In genomic region chr1:20029178-20029912, GRCh38 we compare ENCODE assay signal across 1 cellular context.
TF ChIP-seq lines count a peak whose summit lies in the region.

No MANE protein-coding gene starts in this region.

TF ChIP-seq in K562, 482 proteins besides CTCF, POLR2A, EP300 and RAD21 (continued from another document and continues in another):
- peak; percentile 41 for TF ChIP-seq CBFA2T2 (conservative IDR thresholded peaks at IDR 0.05)
- TF ChIP-seq, protein P1, sequence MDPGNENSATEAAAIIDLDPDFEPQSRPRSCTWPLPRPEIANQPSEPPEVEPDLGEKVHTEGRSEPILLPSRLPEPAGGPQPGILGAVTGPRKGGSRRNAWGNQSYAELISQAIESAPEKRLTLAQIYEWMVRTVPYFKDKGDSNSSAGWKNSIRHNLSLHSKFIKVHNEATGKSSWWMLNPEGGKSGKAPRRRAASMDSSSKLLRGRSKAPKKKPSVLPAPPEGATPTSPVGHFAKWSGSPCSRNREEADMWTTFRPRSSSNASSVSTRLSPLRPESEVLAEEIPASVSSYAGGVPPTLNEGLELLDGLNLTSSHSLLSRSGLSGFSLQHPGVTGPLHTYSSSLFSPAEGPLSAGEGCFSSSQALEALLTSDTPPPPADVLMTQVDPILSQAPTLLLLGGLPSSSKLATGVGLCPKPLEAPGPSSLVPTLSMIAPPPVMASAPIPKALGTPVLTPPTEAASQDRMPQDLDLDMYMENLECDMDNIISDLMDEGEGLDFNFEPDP (CRISPR knock-in tag; IDR thresholded peaks at IDR 0.05) = no peak
- peak; percentile 43 for TF ChIP-seq TCF3 (CRISPR knock-in tag; IDR thresholded peaks at IDR 0.05)
- TF ChIP-seq, protein P2, sequence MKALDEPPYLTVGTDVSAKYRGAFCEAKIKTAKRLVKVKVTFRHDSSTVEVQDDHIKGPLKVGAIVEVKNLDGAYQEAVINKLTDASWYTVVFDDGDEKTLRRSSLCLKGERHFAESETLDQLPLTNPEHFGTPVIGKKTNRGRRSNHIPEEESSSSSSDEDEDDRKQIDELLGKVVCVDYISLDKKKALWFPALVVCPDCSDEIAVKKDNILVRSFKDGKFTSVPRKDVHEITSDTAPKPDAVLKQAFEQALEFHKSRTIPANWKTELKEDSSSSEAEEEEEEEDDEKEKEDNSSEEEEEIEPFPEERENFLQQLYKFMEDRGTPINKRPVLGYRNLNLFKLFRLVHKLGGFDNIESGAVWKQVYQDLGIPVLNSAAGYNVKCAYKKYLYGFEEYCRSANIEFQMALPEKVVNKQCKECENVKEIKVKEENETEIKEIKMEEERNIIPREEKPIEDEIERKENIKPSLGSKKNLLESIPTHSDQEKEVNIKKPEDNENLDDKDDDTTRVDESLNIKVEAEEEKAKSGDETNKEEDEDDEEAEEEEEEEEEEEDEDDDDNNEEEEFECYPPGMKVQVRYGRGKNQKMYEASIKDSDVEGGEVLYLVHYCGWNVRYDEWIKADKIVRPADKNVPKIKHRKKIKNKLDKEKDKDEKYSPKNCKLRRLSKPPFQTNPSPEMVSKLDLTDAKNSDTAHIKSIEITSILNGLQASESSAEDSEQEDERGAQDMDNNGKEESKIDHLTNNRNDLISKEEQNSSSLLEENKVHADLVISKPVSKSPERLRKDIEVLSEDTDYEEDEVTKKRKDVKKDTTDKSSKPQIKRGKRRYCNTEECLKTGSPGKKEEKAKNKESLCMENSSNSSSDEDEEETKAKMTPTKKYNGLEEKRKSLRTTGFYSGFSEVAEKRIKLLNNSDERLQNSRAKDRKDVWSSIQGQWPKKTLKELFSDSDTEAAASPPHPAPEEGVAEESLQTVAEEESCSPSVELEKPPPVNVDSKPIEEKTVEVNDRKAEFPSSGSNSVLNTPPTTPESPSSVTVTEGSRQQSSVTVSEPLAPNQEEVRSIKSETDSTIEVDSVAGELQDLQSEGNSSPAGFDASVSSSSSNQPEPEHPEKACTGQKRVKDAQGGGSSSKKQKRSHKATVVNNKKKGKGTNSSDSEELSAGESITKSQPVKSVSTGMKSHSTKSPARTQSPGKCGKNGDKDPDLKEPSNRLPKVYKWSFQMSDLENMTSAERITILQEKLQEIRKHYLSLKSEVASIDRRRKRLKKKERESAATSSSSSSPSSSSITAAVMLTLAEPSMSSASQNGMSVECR (CRISPR knock-in tag; IDR thresholded peaks at IDR 0.05) = no peak
- TF ChIP-seq, protein P3, sequence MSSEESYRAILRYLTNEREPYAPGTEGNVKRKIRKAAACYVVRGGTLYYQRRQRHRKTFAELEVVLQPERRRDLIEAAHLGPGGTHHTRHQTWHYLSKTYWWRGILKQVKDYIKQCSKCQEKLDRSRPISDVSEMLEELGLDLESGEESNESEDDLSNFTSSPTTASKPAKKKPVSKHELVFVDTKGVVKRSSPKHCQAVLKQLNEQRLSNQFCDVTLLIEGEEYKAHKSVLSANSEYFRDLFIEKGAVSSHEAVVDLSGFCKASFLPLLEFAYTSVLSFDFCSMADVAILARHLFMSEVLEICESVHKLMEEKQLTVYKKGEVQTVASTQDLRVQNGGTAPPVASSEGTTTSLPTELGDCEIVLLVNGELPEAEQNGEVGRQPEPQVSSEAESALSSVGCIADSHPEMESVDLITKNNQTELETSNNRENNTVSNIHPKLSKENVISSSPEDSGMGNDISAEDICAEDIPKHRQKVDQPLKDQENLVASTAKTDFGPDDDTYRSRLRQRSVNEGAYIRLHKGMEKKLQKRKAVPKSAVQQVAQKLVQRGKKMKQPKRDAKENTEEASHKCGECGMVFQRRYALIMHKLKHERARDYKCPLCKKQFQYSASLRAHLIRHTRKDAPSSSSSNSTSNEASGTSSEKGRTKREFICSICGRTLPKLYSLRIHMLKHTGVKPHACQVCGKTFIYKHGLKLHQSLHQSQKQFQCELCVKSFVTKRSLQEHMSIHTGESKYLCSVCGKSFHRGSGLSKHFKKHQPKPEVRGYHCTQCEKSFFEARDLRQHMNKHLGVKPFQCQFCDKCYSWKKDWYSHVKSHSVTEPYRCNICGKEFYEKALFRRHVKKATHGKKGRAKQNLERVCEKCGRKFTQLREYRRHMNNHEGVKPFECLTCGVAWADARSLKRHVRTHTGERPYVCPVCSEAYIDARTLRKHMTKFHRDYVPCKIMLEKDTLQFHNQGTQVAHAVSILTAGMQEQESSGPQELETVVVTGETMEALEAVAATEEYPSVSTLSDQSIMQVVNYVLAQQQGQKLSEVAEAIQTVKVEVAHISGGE (CRISPR knock-in tag; IDR thresholded peaks at IDR 0.05) = peak in 1 of 3 experiments; percentile 86; a peak in 2 of 6 replicates
- TF ChIP-seq, protein P4, sequence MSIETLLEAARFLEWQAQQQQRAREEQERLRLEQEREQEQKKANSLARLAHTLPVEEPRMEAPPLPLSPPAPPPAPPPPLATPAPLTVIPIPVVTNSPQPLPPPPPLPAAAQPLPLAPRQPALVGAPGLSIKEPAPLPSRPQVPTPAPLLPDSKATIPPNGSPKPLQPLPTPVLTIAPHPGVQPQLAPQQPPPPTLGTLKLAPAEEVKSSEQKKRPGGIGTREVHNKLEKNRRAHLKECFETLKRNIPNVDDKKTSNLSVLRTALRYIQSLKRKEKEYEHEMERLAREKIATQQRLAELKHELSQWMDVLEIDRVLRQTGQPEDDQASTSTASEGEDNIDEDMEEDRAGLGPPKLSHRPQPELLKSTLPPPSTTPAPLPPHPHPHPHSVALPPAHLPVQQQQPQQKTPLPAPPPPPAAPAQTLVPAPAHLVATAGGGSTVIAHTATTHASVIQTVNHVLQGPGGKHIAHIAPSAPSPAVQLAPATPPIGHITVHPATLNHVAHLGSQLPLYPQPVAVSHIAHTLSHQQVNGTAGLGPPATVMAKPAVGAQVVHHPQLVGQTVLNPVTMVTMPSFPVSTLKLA (conservative IDR thresholded peaks at IDR 0.05) = no peak
- TF ChIP-seq BDP1 (IDR thresholded peaks at IDR 0.05; ENCODE audit: insufficient read depth, insufficient read length) = no peak
- TF ChIP-seq VEZF1 (CRISPR knock-in tag; IDR thresholded peaks at IDR 0.05) = no peak
- TF ChIP-seq, protein P5, sequence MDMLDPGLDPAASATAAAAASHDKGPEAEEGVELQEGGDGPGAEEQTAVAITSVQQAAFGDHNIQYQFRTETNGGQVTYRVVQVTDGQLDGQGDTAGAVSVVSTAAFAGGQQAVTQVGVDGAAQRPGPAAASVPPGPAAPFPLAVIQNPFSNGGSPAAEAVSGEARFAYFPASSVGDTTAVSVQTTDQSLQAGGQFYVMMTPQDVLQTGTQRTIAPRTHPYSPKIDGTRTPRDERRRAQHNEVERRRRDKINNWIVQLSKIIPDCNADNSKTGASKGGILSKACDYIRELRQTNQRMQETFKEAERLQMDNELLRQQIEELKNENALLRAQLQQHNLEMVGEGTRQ (CRISPR knock-in tag; IDR thresholded peaks at IDR 0.05) = no peak
- TF ChIP-seq SOX6 (IDR thresholded peaks at IDR 0.05) = no peak
- TF ChIP-seq, protein P6, sequence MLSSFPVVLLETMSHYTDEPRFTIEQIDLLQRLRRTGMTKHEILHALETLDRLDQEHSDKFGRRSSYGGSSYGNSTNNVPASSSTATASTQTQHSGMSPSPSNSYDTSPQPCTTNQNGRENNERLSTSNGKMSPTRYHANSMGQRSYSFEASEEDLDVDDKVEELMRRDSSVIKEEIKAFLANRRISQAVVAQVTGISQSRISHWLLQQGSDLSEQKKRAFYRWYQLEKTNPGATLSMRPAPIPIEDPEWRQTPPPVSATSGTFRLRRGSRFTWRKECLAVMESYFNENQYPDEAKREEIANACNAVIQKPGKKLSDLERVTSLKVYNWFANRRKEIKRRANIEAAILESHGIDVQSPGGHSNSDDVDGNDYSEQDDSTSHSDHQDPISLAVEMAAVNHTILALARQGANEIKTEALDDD (IDR thresholded peaks at IDR 0.05) = 0 out of 2 replicates have a peak, but pooled peaks have one; percentile 17
- TF ChIP-seq ZNF644 (tag; IDR thresholded peaks at IDR 0.05; ENCODE audit: low read depth) = no peak
- no peak for TF ChIP-seq RBM17 (IDR thresholded peaks at IDR 0.05; ENCODE audit: borderline replicate concordance, low read depth, low read length)
- peak; percentile 69 for TF ChIP-seq CBFA2T3 (IDR thresholded peaks at IDR 0.05)
- TF ChIP-seq REST (CRISPR knock-in tag; IDR thresholded peaks at IDR 0.05; ENCODE audit: low read depth) = no peak
- TF ChIP-seq POLR2B (IDR thresholded peaks at IDR 0.05; ENCODE audit: low read depth, partially characterized antibody) = no peak
- no peak for TF ChIP-seq YBX1 (IDR thresholded peaks at IDR 0.05)
- TF ChIP-seq ZNF134 (CRISPR knock-in tag; conservative IDR thresholded peaks at IDR 0.05) = no peak
- TF ChIP-seq PPARD (CRISPR knock-in tag; IDR thresholded peaks at IDR 0.05) = no peak
- no peak for TF ChIP-seq GATA2 (CRISPR knock-in tag; IDR thresholded peaks at IDR 0.05)
- TF ChIP-seq HDAC8 (tag; IDR thresholded peaks at IDR 0.05) = no peak
- no peak for TF ChIP-seq SNAPC5 (CRISPR knock-in tag; IDR thresholded peaks at IDR 0.05)
- TF ChIP-seq SMAD3 (CRISPR knock-in tag; conservative IDR thresholded peaks at IDR 0.05) = no peak
- no peak for TF ChIP-seq PYGO2 (tag; IDR thresholded peaks at IDR 0.05)
- TF ChIP-seq NCOR1 (IDR thresholded peaks at IDR 0.05) = peak; percentile 40; the same call in 1 of the 2 replicates
- TF ChIP-seq CREM (IDR thresholded peaks at IDR 0.05; ENCODE audit: low read depth) = no peak
- no peak for TF ChIP-seq MBD2 (IDR thresholded peaks at IDR 0.05; ENCODE audit: borderline replicate concordance, low read depth)
- TF ChIP-seq, protein P7, sequence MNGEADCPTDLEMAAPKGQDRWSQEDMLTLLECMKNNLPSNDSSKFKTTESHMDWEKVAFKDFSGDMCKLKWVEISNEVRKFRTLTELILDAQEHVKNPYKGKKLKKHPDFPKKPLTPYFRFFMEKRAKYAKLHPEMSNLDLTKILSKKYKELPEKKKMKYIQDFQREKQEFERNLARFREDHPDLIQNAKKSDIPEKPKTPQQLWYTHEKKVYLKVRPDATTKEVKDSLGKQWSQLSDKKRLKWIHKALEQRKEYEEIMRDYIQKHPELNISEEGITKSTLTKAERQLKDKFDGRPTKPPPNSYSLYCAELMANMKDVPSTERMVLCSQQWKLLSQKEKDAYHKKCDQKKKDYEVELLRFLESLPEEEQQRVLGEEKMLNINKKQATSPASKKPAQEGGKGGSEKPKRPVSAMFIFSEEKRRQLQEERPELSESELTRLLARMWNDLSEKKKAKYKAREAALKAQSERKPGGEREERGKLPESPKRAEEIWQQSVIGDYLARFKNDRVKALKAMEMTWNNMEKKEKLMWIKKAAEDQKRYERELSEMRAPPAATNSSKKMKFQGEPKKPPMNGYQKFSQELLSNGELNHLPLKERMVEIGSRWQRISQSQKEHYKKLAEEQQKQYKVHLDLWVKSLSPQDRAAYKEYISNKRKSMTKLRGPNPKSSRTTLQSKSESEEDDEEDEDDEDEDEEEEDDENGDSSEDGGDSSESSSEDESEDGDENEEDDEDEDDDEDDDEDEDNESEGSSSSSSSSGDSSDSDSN (IDR thresholded peaks at IDR 0.05; ENCODE audit: borderline replicate concordance in 1 of 2, low read depth in 2 of 2, low read length in 2 of 2) = no peak
- TF ChIP-seq, protein P8, sequence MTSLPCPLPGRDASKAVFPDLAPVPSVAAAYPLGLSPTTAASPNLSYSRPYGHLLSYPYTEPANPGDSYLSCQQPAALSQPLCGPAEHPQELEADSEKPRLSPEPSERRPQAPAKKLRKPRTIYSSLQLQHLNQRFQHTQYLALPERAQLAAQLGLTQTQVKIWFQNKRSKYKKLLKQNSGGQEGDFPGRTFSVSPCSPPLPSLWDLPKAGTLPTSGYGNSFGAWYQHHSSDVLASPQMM (CRISPR knock-in tag; IDR thresholded peaks at IDR 0.05) = no peak
- TF ChIP-seq RBFOX2 (IDR thresholded peaks at IDR 0.05; ENCODE audit: low read depth, low read length) = no peak
- no peak for TF ChIP-seq MTA3 (IDR thresholded peaks at IDR 0.05; ENCODE audit: borderline replicate concordance)
- no peak for TF ChIP-seq ZNF146 (CRISPR knock-in tag; IDR thresholded peaks at IDR 0.05; ENCODE audit: unreplicated experiment)
- no peak for TF ChIP-seq GATAD2B (IDR thresholded peaks at IDR 0.05; ENCODE audit: borderline replicate concordance)
- TF ChIP-seq, protein P9, sequence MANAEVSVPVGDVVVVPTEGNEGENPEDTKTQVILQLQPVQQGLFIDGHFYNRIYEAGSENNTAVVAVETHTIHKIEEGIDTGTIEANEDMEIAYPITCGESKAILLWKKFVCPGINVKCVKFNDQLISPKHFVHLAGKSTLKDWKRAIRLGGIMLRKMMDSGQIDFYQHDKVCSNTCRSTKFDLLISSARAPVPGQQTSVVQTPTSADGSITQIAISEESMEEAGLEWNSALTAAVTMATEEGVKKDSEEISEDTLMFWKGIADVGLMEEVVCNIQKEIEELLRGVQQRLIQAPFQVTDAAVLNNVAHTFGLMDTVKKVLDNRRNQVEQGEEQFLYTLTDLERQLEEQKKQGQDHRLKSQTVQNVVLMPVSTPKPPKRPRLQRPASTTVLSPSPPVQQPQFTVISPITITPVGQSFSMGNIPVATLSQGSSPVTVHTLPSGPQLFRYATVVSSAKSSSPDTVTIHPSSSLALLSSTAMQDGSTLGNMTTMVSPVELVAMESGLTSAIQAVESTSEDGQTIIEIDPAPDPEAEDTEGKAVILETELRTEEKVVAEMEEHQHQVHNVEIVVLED (CRISPR knock-in tag; IDR thresholded peaks at IDR 0.05) = no peak
- no peak for TF ChIP-seq KLF16 (IDR thresholded peaks at IDR 0.05)
- no peak for TF ChIP-seq CBX3 (IDR thresholded peaks at IDR 0.05; ENCODE audit: borderline replicate concordance in 1 of 2, low read length in 2 of 2)
